ENCODE assay signal across 10 cellular contexts in the genomic region with DNA sequence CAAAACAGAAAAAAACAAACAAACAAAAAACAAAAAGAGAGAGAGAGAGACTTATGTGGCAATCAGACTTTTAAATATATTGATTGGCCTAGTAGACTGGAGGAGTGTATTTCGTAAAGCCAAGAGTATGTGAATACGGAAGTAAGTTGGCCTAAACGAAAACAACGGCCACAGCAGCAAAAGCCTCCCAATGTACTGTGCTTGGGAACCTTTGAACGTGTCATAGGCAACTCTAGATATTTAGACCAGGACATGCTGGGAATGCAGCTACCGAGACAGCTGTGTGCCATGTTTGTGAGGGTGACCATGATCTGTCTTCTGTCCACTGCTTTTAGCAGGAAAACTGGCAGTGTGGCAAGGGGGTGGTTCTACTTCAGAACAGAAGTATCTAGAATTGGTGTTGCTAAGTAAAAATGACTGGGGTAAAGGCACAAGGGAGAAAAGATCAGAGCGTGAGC. TPM values are rescaled to one million over a fixed set of nuclear protein-coding genes. Genes with fewer than 3 reads are reported as not detected.
DNase-seq lines count a peak whose midpoint lies in the region; ATAC-seq and TF ChIP-seq lines count a peak whose summit lies in the region.
"Had no signal": no experiment of that assay in that cellular context is flagged by ENCODE, and none has a peak within 500 bp of the region (broad histone marks: within the 10 kb centered on the region; RNA-seq: fewer than 3 reads in every experiment).

No MANE protein-coding gene starts in this region.

- H3K4me3 ChIP-seq in smooth muscle cell, result no peak overlapping the region

- H3K4me1 Mint-ChIP-seq in brain, result peaks cover 71% of the 10 kb centered on the region

- peaks cover 34% of the 10 kb centered on the region for H3K4me1 ChIP-seq in smooth muscle cell (ENCODE audit: low read depth)

- no peak for ATAC-seq in GM19395 (IDR thresholded peaks at IDR 0.05; ENCODE audit: unreplicated experiment)

- peaks cover 11% of the 10 kb centered on the region for H3K27me3 ChIP-seq in smooth muscle cell (ENCODE audit: low read depth)

- no peak overlapping the region for H3K9ac ChIP-seq in smooth muscle cell (ENCODE audit: low read depth)

- H4K20me1 ChIP-seq in smooth muscle cell (ENCODE audit: low read depth), result peaks cover 54% of the 10 kb centered on the region

- peak overlapping the region in 3 of 5 experiments; percentile 10 to 69 (median 27) for H3K27ac Mint-ChIP-seq in brain

- no peaks in the 10 kb centered on the region for H3K36me3 ChIP-seq in smooth muscle cell (ENCODE audit: low read depth)

- 71% methylated on average over 7 of the region's 7 CpGs for WGBS in smooth muscle cell (ENCODE audit: low lambda C conversion rate)

- peak overlapping the region; percentile 41 for H3K4me2 ChIP-seq in smooth muscle cell

- H3K9me3 ChIP-seq in smooth muscle cell (replicated peaks; ENCODE audit: low read depth), result no peaks in the 10 kb centered on the region

- peaks cover 20% of the 10 kb centered on the region for H3F3A ChIP-seq in smooth muscle cell (ENCODE audit: low read depth)

- H3K36me3 Mint-ChIP-seq in brain, result peaks cover 10% of the 10 kb centered on the region

- TF ChIP-seq CTCF in brain (conservative IDR thresholded peaks at IDR 0.05) (no peak), smooth muscle cell (IDR thresholded peaks at IDR 0.05; ENCODE audit: borderline replicate concordance, insufficient read depth, poor library complexity, severe bottlenecking) (no peak)

- no peak overlapping the region for H2AFZ ChIP-seq in smooth muscle cell (ENCODE audit: low read depth)

- H3K27ac ChIP-seq in smooth muscle cell (ENCODE audit: low read depth), result no peak overlapping the region

- peaks cover 7% of the 10 kb centered on the region for H3K27me3 Mint-ChIP-seq in brain

- H3K4me3 Mint-ChIP-seq in brain, result peak overlapping the region in 4 of 5 experiments; percentile 3 to 64 (median 42)

- DNase-seq in MV-4-11 (lab: John Stamatoyannopoulos, UW), result peak; percentile 64
- peak; percentile 43 for DNase-seq in kidney tubule cell (ENCODE audit: low spot score)
- DNase-seq in smooth muscle cell (lab: John Stamatoyannopoulos, UW; ENCODE audit: unreplicated experiment), result no peak
- DNase-seq in stimulated activated naive CD4-positive, alpha-beta T cell (lab: John Stamatoyannopoulos, UW), result no peak
- DNase-seq in EL, result no peak
- DNase-seq in activated CD4-positive, alpha-beta T cell treated with anti-CD3 and anti-CD28 coated beads for 48 hours, result no peak
- DNase-seq: DND-41, occipital lobe had no signal

- peaks cover 0 to 2% (median 0%) of the 10 kb centered on the region in 5 experiments for H3K9me3 Mint-ChIP-seq in brain

- H3K79me2 ChIP-seq in smooth muscle cell (ENCODE audit: low read depth), result peaks cover 35% of the 10 kb centered on the region

RNA-seq across cellular contexts. Expression of a gene that starts 7.4 kb away (rescaled TPM):
- polyA plus RNA-seq in brain (ENCODE audit: insufficient read depth, low read depth, low replicate concordance) (6.7 TPM), smooth muscle cell (19.1 and 22.2 TPM in 2 replicates)
- 40.6 and 54.9 TPM in 2 replicates for total RNA-seq in smooth muscle cell

Comparison
In these comparisons a context has a peak if more than half of its experiments do, and no peak if none do; other contexts are left out.
1. DNase-seq: peak in MV-4-11 (single experiment) and kidney tubule cell (single experiment); none in smooth muscle cell (single experiment), stimulated activated naive CD4-positive, alpha-beta T cell (0 of 6), EL (single experiment) and activated CD4-positive, alpha-beta T cell treated with anti-CD3 and anti-CD28 coated beads for 48 hours (single experiment).